In the genomic region with DNA sequence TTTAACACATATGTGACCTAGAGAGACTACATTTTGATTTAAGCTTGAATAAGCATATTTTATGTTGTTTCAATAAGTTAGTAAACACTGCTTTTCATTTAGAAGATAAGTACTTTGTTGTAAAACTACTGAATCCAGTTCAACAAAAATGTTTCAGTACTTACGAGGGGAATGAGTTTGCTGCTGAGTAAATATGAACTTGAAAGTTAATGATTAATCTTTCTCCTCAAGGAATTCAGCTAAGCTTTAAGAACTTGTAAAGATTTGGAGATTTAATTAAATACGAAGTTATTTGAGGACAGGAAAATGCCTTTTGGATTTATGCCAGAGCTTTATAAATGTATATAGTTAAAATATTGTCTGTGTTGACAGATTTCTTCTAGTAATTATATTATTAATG, we compare ENCODE assay signal across 25 cellular contexts.
"Had no signal": no experiment of that assay in that cellular context is flagged by ENCODE, and none has a peak within 500 bp of the region (broad histone marks: within the 10 kb centered on the region; RNA-seq: fewer than 3 reads in every experiment).

No MANE protein-coding gene starts in this region.

- H3K36me3 ChIP-seq: breast epithelium, esophagus squamous epithelium, neutrophil, upper lobe of left lung, vagina had no signal

- H3K4me1 ChIP-seq: breast epithelium, esophagus squamous epithelium, upper lobe of left lung, vagina had no signal

- H3K9me3 ChIP-seq: breast epithelium, esophagus squamous epithelium, neutrophil, upper lobe of left lung, vagina had no signal

- H3K4me3 ChIP-seq: breast epithelium, esophagus squamous epithelium, skin epidermis, upper lobe of left lung, vagina had no signal

- DNase-seq: activated CD4-positive, alpha-beta T cell treated with anti-CD3 and anti-CD28 coated beads, Interleukin-2, amount 50 U/mL, for 1 hour; activated CD4-positive, CD25-positive, alpha-beta regulatory T cell treated with anti-CD3 and anti-CD28 coated beads, Interleukin-2, amount 50 U/mL, for 72 hours; activated CD8-positive, alpha-beta T cell treated with anti-CD3 and anti-CD28 coated beads for 36 hours; activated naive CD4-positive, alpha-beta T cell; activated T-cell treated with anti-CD3 and anti-CD28 coated beads, Interleukin-2, amount 50 U/mL, for 72 hours; esophagus squamous epithelium; foreskin melanocyte; glutamatergic neuron; mammary epithelial cell; naive B cell; nephron progenitor cell; stimulated activated CD4-positive, alpha-beta T cell treated with anti-CD3 and anti-CD28 coated beads, Interleukin-4, amount 100 ng/mL, for 24 hours; stimulated activated naive CD8-positive, alpha-beta T cell treated with anti-CD3 and anti-CD28 coated beads, Interleukin-15, amount 100 ng/mL, for 72 hours; substantia nigra; T-helper 2 cell; upper lobe of left lung had no signal

- H3K27me3 ChIP-seq: breast epithelium, esophagus squamous epithelium, neutrophil, upper lobe of left lung, vagina had no signal

- FAIRE-seq: keratinocyte had no signal

- ATAC-seq: activated CD8-positive, alpha-beta T cell treated with anti-CD3 and anti-CD28 coated beads for 36 hours; activated naive CD4-positive, alpha-beta T cell treated with anti-CD3 and anti-CD28 coated beads, Interleukin-2, amount 50 U/mL, for 72 hours; activated T-cell treated with anti-CD3 and anti-CD28 coated beads, Interleukin-2, amount 50 U/mL, for 72 hours; sciatic nerve; stimulated activated effector memory CD8-positive, alpha-beta T cell treated with anti-CD3 and anti-CD28 coated beads, Interleukin-12 subunit alpha, Interleukin-12 subunit beta, amount 100 ng/mL, for 72 hours; stimulated activated naive CD8-positive, alpha-beta T cell treated with anti-CD3 and anti-CD28 coated beads, Interleukin-15, amount 100 ng/mL, for 72 hours had no signal

- H3K27ac ChIP-seq: breast epithelium, epithelial cell of prostate, esophagus squamous epithelium, neutrophil, skin epidermis, upper lobe of left lung, vagina had no signal
